Comparison of ENCODE assay signal across 34 cellular contexts in the genomic region with DNA sequence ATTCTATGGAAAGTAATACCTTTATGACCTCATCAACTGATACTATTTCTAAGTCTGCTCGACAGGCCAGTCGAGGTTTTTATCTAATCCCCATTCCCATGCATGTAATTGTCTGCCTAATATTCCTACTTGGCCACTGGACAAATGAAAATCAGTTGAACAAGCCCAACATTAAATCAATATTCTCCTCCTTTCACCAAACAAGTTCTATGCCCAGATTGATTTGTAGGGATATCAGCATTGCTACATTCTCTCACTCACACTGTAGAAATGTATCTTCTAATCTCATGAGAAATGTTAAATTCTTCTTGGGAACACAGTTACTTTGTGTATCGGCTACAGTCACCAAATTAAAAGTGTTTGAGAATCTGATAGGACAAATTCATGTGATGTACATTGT.
"Had no signal": no experiment of that assay in that cellular context is flagged by ENCODE, and none has a peak within 500 bp of the region (broad histone marks: within the 10 kb centered on the region; RNA-seq: fewer than 3 reads in every experiment).

No MANE protein-coding gene starts in this region.

- H3K36me3 ChIP-seq: MG63 had no signal

- H3K27me3 ChIP-seq: MG63 had no signal

- H3K9me3 ChIP-seq: MG63 had no signal

- H3K4me3 ChIP-seq: MG63 had no signal

- DNase-seq: Karpas-422, Kasumi-1, MG63, MM.1S, MV-4-11, NCI-H1048, NCI-H1092, NCI-H1092 treated with DMSO at 0.1 percent for 48 hours, NCI-H1105, NCI-H1105 treated with DMSO at 0.1 percent for 48 hours, NCI-H1417, NCI-H1417 treated with DMSO at 0.1 percent for 48 hours, NCI-H1436, NCI-H1436 treated with DMSO at 0.1 percent for 48 hours, NCI-H146, NCI-H1694, NCI-H1694 treated with DMSO at 0.1 percent for 48 hours, NCI-H187, NCI-H187 treated with DMSO at 0.1 percent for 48 hours, NCI-H1930, NCI-H2029, NCI-H2029 treated with DMSO at 0.1 percent for 48 hours, NCI-H2081, NCI-H2081 treated with DMSO at 0.1 percent for 48 hours, NCI-H2107, NCI-H2171, NCI-H2171 treated with DMSO at 0.1 percent for 48 hours, NCI-H2227 treated with DMSO at 0.1 percent for 48 hours, NCI-H226, NCI-H345, NCI-H446, NCI-H446 treated with DMSO at 0.1 percent for 48 hours, NCI-H510A, NCI-H510A treated with DMSO at 0.1 percent for 48 hours had no signal
